In the genomic region with DNA sequence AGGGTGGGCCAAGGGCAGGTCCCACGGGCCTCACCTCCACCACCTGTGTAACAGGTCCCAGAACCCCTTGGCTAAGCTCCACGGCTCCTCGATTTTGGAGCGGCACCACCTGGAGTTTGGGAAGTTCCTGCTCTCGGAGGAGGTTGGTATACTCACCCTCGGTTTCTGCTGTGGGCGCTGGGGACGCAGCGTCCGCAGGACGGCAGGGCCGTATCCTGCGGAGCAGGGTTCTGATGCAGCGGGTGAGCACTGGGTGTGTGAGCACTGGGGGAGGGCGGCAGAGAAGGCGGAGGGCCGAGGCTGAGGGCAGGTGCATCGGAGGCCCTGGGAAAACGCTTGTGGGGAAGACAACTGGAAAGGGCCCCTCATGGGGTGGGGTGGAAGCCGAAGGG, we compare ENCODE assay signal across 8 cellular contexts. TPM values are rescaled to one million over a fixed set of nuclear protein-coding genes. Genes with fewer than 3 reads are reported as not detected.
DNase-seq lines count a peak whose midpoint lies in the region; ATAC-seq and TF ChIP-seq lines count a peak whose summit lies in the region.

No MANE protein-coding gene starts in this region.

- peak overlapping the region; percentile 81 for H3K27ac Mint-ChIP-seq in memory B cell

- peak overlapping the region; percentile 85 for H3K4me3 Mint-ChIP-seq in memory B cell

- H3K27ac ChIP-seq in angular gyrus (ENCODE audit: low read depth, low read length) (peak overlapping the region; percentile 57), thymus (ENCODE audit: low read depth) (no peak overlapping the region)

- H3K27me3 ChIP-seq in thymus (ENCODE audit: control insufficient read depth, insufficient read depth): no peaks in the 10 kb centered on the region

- peak overlapping the region; percentile 85 for H3K4me3 ChIP-seq in thymus (ENCODE audit: low read length)

- H3K9me3 ChIP-seq in thymus (ENCODE audit: control insufficient read depth): no peaks in the 10 kb centered on the region

- POLR2A ChIA-PET in GM10248 (lab: Yijun Ruan, JAX): no interaction called here

- H3K27me3 Mint-ChIP-seq in memory B cell: no peaks in the 10 kb centered on the region

- WGBS in thymus: 53% methylated on average over 20 of the region's 20 CpGs

- H3K4me1 ChIP-seq in thymus (ENCODE audit: control insufficient read depth, insufficient read depth, low read length): peaks cover 4% of the 10 kb centered on the region

- DNase-seq in activated CD8-positive, alpha-beta memory T cell treated with anti-CD3 and anti-CD28 coated beads, Interleukin-2, amount 50 U/mL, for 4 hours: peak; percentile 16
- DNase-seq in activated CD8-positive, alpha-beta memory T cell treated with anti-CD3 and anti-CD28 coated beads, Interleukin-2, amount 50 U/mL, for 48 hours: no peak
- no peak for DNase-seq in memory B cell (ENCODE audit: low spot score in 2 of 2)
- no peak for DNase-seq in glomerular visceral epithelial cell (ENCODE audit: extremely low spot score)
- DNase-seq in GM10248 (ENCODE audit: extremely low spot score): no peak

- H3K36me3 Mint-ChIP-seq in memory B cell: peaks cover 10% of the 10 kb centered on the region

- no peak for TF ChIP-seq CTCF in GM10248 (IDR thresholded peaks at IDR 0.05; ENCODE audit: control extremely low read depth, extremely low read depth, low read depth, missing control alignments)

- CTCF ChIA-PET in GM10248 (lab: Yijun Ruan, JAX): interaction anchor here (3.2 kb wide), 1 partner anchor 12 kb away, joined by 22 read pairs; a partner anchor contains a TSS

- peaks cover 4% of the 10 kb centered on the region for H3K36me3 ChIP-seq in thymus (ENCODE audit: control insufficient read depth, insufficient read depth)

- H3K9me3 Mint-ChIP-seq in memory B cell: peaks cover 4% of the 10 kb centered on the region

- peaks cover 5% of the 10 kb centered on the region for H3K4me1 Mint-ChIP-seq in memory B cell

- ATAC-seq in memory B cell (ENCODE audit: low read depth) (no peak), HG03469 (IDR thresholded peaks at IDR 0.05; ENCODE audit: unreplicated experiment) (no peak)

RNA-seq across cellular contexts. Expression of a gene that starts 11.0 kb away (rescaled TPM):
- polyA plus RNA-seq in thymus: 492 TPM

RNA-seq across cellular contexts. Expression of a gene that starts 11.3 kb away (rescaled TPM):
- 32.9 TPM for polyA plus RNA-seq in thymus

RNA-seq across cellular contexts. Expression of a gene that starts 25.9 kb away (rescaled TPM):
- polyA plus RNA-seq in thymus: 4.8 TPM

RNA-seq across cellular contexts. Expression of a gene that starts 37.7 kb away (rescaled TPM):
- polyA plus RNA-seq in thymus: 7.7 TPM

RNA-seq across cellular contexts. Expression of a gene that starts 42.6 kb away (rescaled TPM):
- 93.4 TPM for polyA plus RNA-seq in thymus
